8 cellular contexts compared by ENCODE assay signal in the genomic region with DNA sequence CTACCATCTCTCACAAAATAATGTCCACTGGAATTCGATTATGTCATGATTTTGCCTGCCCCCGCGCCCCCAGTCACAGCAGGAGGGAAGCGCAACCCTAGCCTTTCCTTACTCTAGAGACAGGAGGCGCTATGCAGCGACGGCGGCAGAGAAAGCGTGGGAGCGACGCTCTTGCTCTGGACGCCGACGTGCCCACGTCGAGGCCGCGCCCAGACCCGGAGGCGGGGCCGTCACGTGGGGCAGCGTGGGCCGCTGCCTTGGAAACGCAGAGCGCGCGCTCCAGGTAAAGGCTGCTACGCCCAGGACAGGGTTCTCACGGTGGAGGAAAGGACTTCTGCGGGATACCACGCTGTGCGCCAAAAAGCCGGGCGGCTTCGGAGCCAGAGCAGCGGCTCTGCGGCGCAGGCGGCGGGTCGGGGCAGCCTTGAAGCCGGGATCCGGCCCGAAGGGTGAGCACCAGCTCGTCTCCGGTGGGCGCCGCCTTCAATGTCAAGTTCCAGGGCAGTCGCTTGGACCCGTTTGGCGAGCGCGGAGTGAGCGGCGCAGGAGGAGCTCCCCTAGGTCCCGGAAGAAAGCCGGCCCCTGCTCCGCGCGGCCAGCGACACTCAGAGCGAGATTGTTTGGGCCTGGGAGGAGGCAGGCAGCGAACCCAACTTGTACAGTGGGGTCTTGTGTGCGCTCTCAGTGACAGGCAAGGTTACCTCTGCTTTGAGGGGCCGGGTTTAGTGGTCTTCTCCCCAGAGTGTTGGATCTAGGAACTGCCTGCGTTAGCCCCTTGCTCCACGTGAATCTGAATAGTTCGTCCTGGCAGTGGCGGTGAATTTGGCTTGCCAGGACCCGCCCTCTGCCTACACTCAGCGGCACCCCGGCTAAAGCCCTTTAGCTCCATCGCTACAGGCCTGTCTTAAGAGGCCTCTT.
A peak's percentile ranks its signal among the peaks of the same experiment; 100 is the strongest.
DNase-seq lines count a peak whose midpoint lies in the region; ATAC-seq and TF ChIP-seq lines count a peak whose summit lies in the region.

No MANE protein-coding gene starts in this region.

- POLR2A ChIA-PET in IMR-90 (lab: Charles Lee; ENCODE audit: unreplicated experiment), result no interaction called here

- no peak overlapping the region for H2AK5ac ChIP-seq in IMR-90 (ENCODE audit: low read depth, low read length)

- H3K56ac ChIP-seq in IMR-90 (ENCODE audit: extremely low read depth, insufficient read depth, low read length), result 0 out of 2 replicates have a peak overlapping the region, but pooled peaks have one; percentile 29

- no peak for TF ChIP-seq POLR2A in IMR-90 (IDR thresholded peaks at IDR 0.05; ENCODE audit: low read depth, low read length)

- H3K14ac ChIP-seq in IMR-90 (replicated peaks; ENCODE audit: low read depth, low read length), result 0 out of 2 replicates have a peak overlapping the region, but pooled peaks have one; percentile 11

- H4K91ac ChIP-seq in IMR-90 (ENCODE audit: insufficient read depth, low read depth, low read length), result no peak overlapping the region

- WGBS in IMR-90 (ENCODE audit: extremely low coverage in 2 of 2, insufficient read length in 1 of 2), 2 experiments, result 2% methylated on average over 36 of the region's 74 CpGs; no CpG with 5 or more reads in 1 of the 2 experiments
- 0 to 1% methylated on average over 74 of the region's 74 CpGs for WGBS in esophagus, 2 donors

- no peaks in the 10 kb centered on the region for H3K27me3 ChIP-seq in IMR-90 (ENCODE audit: control insufficient read depth, insufficient read depth, low read length)
- H3K27me3 ChIP-seq in esophagus (ENCODE audit: control insufficient read depth in 1 of 2, insufficient read depth in 2 of 2, low read length in 2 of 2), result no peaks in the 10 kb centered on the region
- H3K27me3 ChIP-seq in mucosa of rectum (ENCODE audit: control insufficient read depth in 2 of 2, insufficient read depth in 2 of 2, low read length in 2 of 2), result no peaks in the 10 kb centered on the region

- no peak overlapping the region for H2BK20ac ChIP-seq in IMR-90 (ENCODE audit: low read depth, low read length)

- peak; percentile 47 for TF ChIP-seq RAD21 in IMR-90 (IDR thresholded peaks at IDR 0.05; ENCODE audit: low read length)

- H3K4me1 ChIP-seq in IMR-90 (ENCODE audit: control insufficient read depth, insufficient read depth, low read length) (no peaks in the 10 kb centered on the region; the same call in 1 of the 2 replicates), esophagus (ENCODE audit: control insufficient read depth in 2 of 2, insufficient read depth in 2 of 2, low read length in 1 of 2) (no peaks in the 10 kb centered on the region), mucosa of rectum (ENCODE audit: control insufficient read depth in 2 of 2, insufficient read depth in 2 of 2, low read length in 2 of 2) (peaks cover 8 to 12% of the 10 kb centered on the region in 2 donors)

- TF ChIP-seq CTCF in IMR-90 (conservative IDR thresholded peaks at IDR 0.05; ENCODE audit: low read depth, low read length), result peak; percentile 93

- BruUV-seq in IMR-90 (replicated peaks; lab: Mats Ljungman, UMichigan), result no TSS peak

- H4K8ac ChIP-seq in IMR-90 (ENCODE audit: low read depth in 2 of 2, low read length in 2 of 2), result peak overlapping the region; percentile 27 to 85; a peak in 3 of 4 replicates

- intact Hi-C loops in IMR-90 (cut with micrococcal nuclease), result loop anchor here (1.0 to 10.0 kb wide), 5 partner anchors 121 to 356 kb away; a partner anchor contains a TSS

- H3K79me1 ChIP-seq in IMR-90 (ENCODE audit: low read depth in 1 of 2, low read length in 2 of 2), result peaks cover 3 to 9% of the 10 kb centered on the region in 2 experiments; a peak in 3 of 4 replicates

- H3K23ac ChIP-seq in IMR-90 (ENCODE audit: low read depth, low read length), result no peak overlapping the region

- DNase-seq in DMS153 treated with DMSO at 0.1 percent for 48 hours (lab: John Stamatoyannopoulos, UW; ENCODE audit: unreplicated experiment) (peak; percentile 87), IMR-90 (peak; percentile 87), OCI-M1 (lab: John Stamatoyannopoulos, UW) (peak; percentile 88)
- peak; percentile 84 for DNase-seq in activated T-cell treated with anti-CD3 and anti-CD28 coated beads, Interleukin-2, amount 50 U/mL, for 1 hour
- peak; percentile 50 to 71 for DNase-seq in stimulated activated CD8-positive, alpha-beta memory T cell treated with anti-CD3 and anti-CD28 coated beads, Interleukin-4, amount 100 ng/mL, for 4 hours (ENCODE audit: low read depth in 2 of 2, low spot score in 1 of 2)

- H3K4me3 ChIP-seq in IMR-90 (ENCODE audit: insufficient read depth, low read depth, low read length) (peak overlapping the region; percentile 87), esophagus (ENCODE audit: low read depth in 1 of 2, low read length in 2 of 2) (peak overlapping the region; percentile 81 to 83), mucosa of rectum (ENCODE audit: low read length in 2 of 2) (peak overlapping the region; percentile 86 to 90)

- CTCF ChIA-PET in IMR-90 (lab: Yijun Ruan, JAX), result interaction anchor here (0.8 to 3.2 kb wide), 4 partner anchors 17 to 180 kb away, joined by 3 to 20 read pairs (median 3); no protein-coding TSS in a partner anchor

- no peak overlapping the region for H2BK5ac ChIP-seq in IMR-90 (ENCODE audit: low read depth, low read length, poor library complexity, severe bottlenecking)

- no peaks in the 10 kb centered on the region for H4K20me1 ChIP-seq in IMR-90 (ENCODE audit: insufficient read depth, low read length)

- H2AK9ac ChIP-seq in IMR-90 (replicated peaks; ENCODE audit: low read depth, low read length, poor library complexity), result peak overlapping the region; percentile 55

- peak overlapping the region; percentile 33; the same call in 1 of the 2 replicates for H3K27ac ChIP-seq in IMR-90 (ENCODE audit: insufficient read depth, low read length)
- peak overlapping the region; percentile 71 to 88 for H3K27ac ChIP-seq in esophagus (ENCODE audit: low read depth in 2 of 2, low read length in 1 of 2)
- H3K27ac ChIP-seq in mucosa of rectum (ENCODE audit: low read depth in 2 of 2, low read length in 2 of 2), result peak overlapping the region; percentile 70 to 76

- H2AFZ ChIP-seq in IMR-90 (replicated peaks; ENCODE audit: low read length, poor library complexity), result peak overlapping the region; percentile 99

- in situ Hi-C loops in IMR-90 (cut with MboI; ENCODE audit: low sequenced_read_pairs), result loop anchor here (5.0 kb wide), 1 partner anchor 179 kb away; no protein-coding TSS in a partner anchor

- ATAC-seq in GM21529 (IDR thresholded peaks at IDR 0.05; ENCODE audit: unreplicated experiment), result peak; percentile 92
- peak; percentile 99 for ATAC-seq in IMR-90 (ENCODE audit: low read depth)

- no peaks in the 10 kb centered on the region for H3K9me1 ChIP-seq in IMR-90 (ENCODE audit: insufficient read depth, low read length)

- peak overlapping the region; percentile 87 for H3K9ac ChIP-seq in IMR-90 (ENCODE audit: low read depth, low read length)
- H3K9ac ChIP-seq in mucosa of rectum (ENCODE audit: low read depth in 1 of 2, low read length in 2 of 2), result peak overlapping the region; percentile 57 to 76

- no peak overlapping the region for H2BK15ac ChIP-seq in IMR-90 (ENCODE audit: low read depth, low read length)

- H3K18ac ChIP-seq in IMR-90 (ENCODE audit: low read depth, low read length), result no peak overlapping the region

- H4K5ac ChIP-seq in IMR-90 (ENCODE audit: low read depth, low read length), result no peak overlapping the region

- dilution Hi-C loops in IMR-90 (cut with HindIII; ENCODE audit: low sequenced_read_pairs, unreplicated experiment), result no loop called here

- H3K4ac ChIP-seq in IMR-90 (ENCODE audit: low read depth, low read length), result no peak overlapping the region

- peak overlapping the region; percentile 84 for H3K4me2 ChIP-seq in IMR-90 (ENCODE audit: low read depth, low read length)

- H3K36me3 ChIP-seq in IMR-90 (ENCODE audit: control insufficient read depth, insufficient read depth, low read length), result no peaks in the 10 kb centered on the region
- no peaks in the 10 kb centered on the region for H3K36me3 ChIP-seq in esophagus (ENCODE audit: control insufficient read depth in 2 of 2, insufficient read depth in 2 of 2, low read length in 1 of 2)
- no peaks in the 10 kb centered on the region for H3K36me3 ChIP-seq in mucosa of rectum (ENCODE audit: control insufficient read depth in 2 of 2, insufficient read depth in 2 of 2, low read length in 2 of 2)

- H3K9me3 ChIP-seq in IMR-90 (ENCODE audit: control insufficient read depth, insufficient read depth, low read length) (no peaks in the 10 kb centered on the region), esophagus (ENCODE audit: control insufficient read depth in 2 of 2, insufficient read depth in 1 of 2, low read depth in 1 of 2, low read length in 1 of 2) (no peaks in the 10 kb centered on the region), mucosa of rectum (ENCODE audit: control insufficient read depth in 2 of 2, low read length in 2 of 2) (no peaks in the 10 kb centered on the region)

- no peak overlapping the region for H2BK120ac ChIP-seq in IMR-90 (ENCODE audit: low read depth, low read length)

TF ChIP-seq in IMR-90, 13 proteins besides CTCF, POLR2A, EP300 and RAD21 (continues in another document):
- TF ChIP-seq, protein P1, sequence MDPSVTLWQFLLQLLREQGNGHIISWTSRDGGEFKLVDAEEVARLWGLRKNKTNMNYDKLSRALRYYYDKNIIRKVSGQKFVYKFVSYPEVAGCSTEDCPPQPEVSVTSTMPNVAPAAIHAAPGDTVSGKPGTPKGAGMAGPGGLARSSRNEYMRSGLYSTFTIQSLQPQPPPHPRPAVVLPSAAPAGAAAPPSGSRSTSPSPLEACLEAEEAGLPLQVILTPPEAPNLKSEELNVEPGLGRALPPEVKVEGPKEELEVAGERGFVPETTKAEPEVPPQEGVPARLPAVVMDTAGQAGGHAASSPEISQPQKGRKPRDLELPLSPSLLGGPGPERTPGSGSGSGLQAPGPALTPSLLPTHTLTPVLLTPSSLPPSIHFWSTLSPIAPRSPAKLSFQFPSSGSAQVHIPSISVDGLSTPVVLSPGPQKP (IDR thresholded peaks at IDR 0.05; ENCODE audit: borderline replicate concordance, low read depth, low read length), result no peak
- TF ChIP-seq RFX5 (IDR thresholded peaks at IDR 0.05; ENCODE audit: low read depth, low read length), result no peak
- peak; percentile 33; the same call in 1 of the 2 replicates for TF ChIP-seq FOS (IDR thresholded peaks at IDR 0.05; ENCODE audit: low read depth, low read length)
- TF ChIP-seq, protein P2, sequence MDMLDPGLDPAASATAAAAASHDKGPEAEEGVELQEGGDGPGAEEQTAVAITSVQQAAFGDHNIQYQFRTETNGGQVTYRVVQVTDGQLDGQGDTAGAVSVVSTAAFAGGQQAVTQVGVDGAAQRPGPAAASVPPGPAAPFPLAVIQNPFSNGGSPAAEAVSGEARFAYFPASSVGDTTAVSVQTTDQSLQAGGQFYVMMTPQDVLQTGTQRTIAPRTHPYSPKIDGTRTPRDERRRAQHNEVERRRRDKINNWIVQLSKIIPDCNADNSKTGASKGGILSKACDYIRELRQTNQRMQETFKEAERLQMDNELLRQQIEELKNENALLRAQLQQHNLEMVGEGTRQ (IDR thresholded peaks at IDR 0.05; ENCODE audit: low read depth, low read length), result peak; percentile 99
- peak; percentile 95 for TF ChIP-seq MXI1 (IDR thresholded peaks at IDR 0.05; ENCODE audit: borderline replicate concordance, low read depth, low read length)
- peak; percentile 66 for TF ChIP-seq BHLHE40 (IDR thresholded peaks at IDR 0.05; ENCODE audit: low read depth, low read length)
- 0 out of 2 replicates have a peak, but pooled peaks have one; percentile 65 for TF ChIP-seq CHD1 (IDR thresholded peaks at IDR 0.05; ENCODE audit: low read depth, low read length)

Comparison
In these comparisons a context has a peak if more than half of its experiments do, and no peak if none do; other contexts are left out.
1. Peak in every context shown above with its lines: DNase-seq, ATAC-seq, H3K4me3 ChIP-seq and H3K27ac ChIP-seq.